1 cellular context compared by ENCODE assay signal in the genomic region with DNA sequence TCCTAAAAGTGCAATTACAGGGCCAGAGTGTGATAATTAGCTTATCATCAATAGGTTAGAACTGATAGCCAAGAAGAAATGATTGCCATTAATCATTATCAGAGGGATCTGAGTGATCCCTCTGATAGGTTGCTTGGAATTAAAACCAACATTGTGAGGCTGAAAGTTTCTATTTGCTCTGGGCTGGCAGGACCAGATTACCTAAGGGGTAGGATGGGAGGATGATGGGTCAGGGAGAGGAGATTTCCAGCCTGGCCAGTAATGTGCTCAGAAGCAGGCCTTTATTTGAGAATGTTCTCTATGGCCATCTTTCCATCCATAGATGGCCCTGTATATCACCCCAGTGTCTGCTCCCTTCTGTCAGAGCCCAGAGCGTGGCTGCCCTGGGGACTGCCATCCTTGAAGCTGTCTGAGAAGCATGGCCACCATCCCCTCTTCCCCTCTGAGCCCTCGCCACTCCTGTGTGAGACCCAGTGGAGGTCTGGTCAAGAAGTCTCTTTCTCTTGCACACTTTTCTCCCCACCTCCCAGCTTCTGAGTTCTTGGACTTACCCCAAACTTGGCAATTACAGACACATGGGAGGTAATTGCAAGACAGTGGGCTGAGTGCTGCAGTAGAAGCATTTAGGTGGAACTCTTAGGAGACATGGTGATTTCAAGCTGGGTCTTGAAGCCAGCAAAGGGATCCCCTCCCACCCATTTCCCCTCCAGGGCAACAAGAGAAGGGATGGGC.
TF ChIP-seq lines count a peak whose summit lies in the region.

No MANE protein-coding gene starts in this region.

TF ChIP-seq in HepG2, 621 proteins besides CTCF, POLR2A, EP300 and RAD21:
- TF ChIP-seq ZNF543 (CRISPR knock-in tag; IDR thresholded peaks at IDR 0.05) (no peak), PLRG1 (conservative IDR thresholded peaks at IDR 0.05) (no peak), NFE2L1 (CRISPR knock-in tag; IDR thresholded peaks at IDR 0.05; ENCODE audit: borderline replicate concordance) (no peak), TARDBP (CRISPR knock-in tag; IDR thresholded peaks at IDR 0.05) (no peak), MZF1 (CRISPR knock-in tag; IDR thresholded peaks at IDR 0.05; ENCODE audit: borderline replicate concordance) (no peak), XBP1 (CRISPR knock-in tag; IDR thresholded peaks at IDR 0.05) (no peak), ZNF207 (IDR thresholded peaks at IDR 0.05; ENCODE audit: borderline replicate concordance) (no peak), ZNF724P (CRISPR knock-in tag; IDR thresholded peaks at IDR 0.05; ENCODE audit: borderline replicate concordance) (no peak), FOXK2 (IDR thresholded peaks at IDR 0.05) (no peak), GABPA (IDR thresholded peaks at IDR 0.05; ENCODE audit: low read depth, low read length) (no peak), GABPA (CRISPR knock-in tag; IDR thresholded peaks at IDR 0.05; ENCODE audit: low read depth) (no peak), TBX2 (CRISPR knock-in tag; IDR thresholded peaks at IDR 0.05; ENCODE audit: borderline replicate concordance) (no peak), SRSF1 (optimal IDR thresholded peaks at IDR 0.05; ENCODE audit: low read depth, low read length) (no peak)
- TF ChIP-seq, protein P1, sequence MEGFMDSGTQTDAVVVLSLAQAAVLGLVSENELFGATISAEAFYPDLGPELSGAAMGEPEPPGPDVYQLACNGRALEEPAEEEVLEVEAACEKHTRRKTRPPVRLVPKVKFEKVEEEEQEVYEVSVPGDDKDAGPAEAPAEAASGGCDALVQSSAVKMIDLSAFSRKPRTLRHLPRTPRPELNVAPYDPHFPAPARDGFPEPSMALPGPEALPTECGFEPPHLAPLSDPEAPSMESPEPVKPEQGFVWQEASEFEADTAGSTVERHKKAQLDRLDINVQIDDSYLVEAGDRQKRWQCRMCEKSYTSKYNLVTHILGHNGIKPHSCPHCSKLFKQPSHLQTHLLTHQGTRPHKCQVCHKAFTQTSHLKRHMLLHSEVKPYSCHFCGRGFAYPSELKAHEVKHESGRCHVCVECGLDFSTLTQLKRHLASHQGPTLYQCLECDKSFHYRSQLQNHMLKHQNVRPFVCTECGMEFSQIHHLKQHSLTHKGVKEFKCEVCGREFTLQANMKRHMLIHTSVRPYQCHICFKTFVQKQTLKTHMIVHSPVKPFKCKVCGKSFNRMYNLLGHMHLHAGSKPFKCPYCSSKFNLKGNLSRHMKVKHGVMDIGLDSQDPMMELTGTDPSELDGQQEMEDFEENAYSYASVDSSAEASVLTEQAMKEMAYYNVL (CRISPR knock-in tag; IDR thresholded peaks at IDR 0.05; ENCODE audit: borderline replicate concordance): no peak
- TF ChIP-seq, protein P2, sequence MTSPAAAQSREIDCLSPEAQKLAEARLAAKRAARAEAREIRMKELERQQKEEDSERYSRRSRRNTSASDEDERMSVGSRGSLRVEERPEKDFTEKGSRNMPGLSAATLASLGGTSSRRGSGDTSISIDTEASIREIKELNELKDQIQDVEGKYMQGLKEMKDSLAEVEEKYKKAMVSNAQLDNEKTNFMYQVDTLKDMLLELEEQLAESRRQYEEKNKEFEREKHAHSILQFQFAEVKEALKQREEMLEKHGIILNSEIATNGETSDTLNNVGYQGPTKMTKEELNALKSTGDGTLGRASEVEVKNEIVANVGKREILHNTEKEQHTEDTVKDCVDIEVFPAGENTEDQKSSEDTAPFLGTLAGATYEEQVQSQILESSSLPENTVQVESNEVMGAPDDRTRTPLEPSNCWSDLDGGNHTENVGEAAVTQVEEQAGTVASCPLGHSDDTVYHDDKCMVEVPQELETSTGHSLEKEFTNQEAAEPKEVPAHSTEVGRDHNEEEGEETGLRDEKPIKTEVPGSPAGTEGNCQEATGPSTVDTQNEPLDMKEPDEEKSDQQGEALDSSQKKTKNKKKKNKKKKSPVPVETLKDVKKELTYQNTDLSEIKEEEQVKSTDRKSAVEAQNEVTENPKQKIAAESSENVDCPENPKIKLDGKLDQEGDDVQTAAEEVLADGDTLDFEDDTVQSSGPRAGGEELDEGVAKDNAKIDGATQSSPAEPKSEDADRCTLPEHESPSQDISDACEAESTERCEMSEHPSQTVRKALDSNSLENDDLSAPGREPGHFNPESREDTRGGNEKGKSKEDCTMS (CRISPR knock-in tag; conservative IDR thresholded peaks at IDR 0.05): no peak
- TF ChIP-seq, protein P3, sequence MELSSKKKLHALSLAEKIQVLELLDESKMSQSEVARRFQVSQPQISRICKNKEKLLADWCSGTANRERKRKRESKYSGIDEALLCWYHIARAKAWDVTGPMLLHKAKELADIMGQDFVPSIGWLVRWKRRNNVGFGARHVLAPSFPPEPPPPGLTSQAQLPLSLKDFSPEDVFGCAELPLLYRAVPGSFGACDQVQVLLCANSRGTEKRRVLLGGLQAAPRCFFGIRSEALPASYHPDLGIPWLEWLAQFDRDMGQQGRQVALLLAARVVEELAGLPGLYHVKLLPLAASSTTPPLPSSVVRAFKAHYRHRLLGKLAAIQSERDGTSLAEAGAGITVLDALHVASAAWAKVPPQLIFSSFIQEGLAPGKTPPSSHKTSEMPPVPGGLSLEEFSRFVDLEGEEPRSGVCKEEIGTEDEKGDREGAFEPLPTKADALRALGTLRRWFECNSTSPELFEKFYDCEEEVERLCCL (CRISPR knock-in tag; IDR thresholded peaks at IDR 0.05; ENCODE audit: borderline replicate concordance): no peak
- TF ChIP-seq, protein P4, sequence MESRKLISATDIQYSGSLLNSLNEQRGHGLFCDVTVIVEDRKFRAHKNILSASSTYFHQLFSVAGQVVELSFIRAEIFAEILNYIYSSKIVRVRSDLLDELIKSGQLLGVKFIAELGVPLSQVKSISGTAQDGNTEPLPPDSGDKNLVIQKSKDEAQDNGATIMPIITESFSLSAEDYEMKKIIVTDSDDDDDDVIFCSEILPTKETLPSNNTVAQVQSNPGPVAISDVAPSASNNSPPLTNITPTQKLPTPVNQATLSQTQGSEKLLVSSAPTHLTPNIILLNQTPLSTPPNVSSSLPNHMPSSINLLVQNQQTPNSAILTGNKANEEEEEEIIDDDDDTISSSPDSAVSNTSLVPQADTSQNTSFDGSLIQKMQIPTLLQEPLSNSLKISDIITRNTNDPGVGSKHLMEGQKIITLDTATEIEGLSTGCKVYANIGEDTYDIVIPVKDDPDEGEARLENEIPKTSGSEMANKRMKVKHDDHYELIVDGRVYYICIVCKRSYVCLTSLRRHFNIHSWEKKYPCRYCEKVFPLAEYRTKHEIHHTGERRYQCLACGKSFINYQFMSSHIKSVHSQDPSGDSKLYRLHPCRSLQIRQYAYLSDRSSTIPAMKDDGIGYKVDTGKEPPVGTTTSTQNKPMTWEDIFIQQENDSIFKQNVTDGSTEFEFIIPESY (CRISPR knock-in tag; IDR thresholded peaks at IDR 0.05): no peak
- TF ChIP-seq, protein P5, sequence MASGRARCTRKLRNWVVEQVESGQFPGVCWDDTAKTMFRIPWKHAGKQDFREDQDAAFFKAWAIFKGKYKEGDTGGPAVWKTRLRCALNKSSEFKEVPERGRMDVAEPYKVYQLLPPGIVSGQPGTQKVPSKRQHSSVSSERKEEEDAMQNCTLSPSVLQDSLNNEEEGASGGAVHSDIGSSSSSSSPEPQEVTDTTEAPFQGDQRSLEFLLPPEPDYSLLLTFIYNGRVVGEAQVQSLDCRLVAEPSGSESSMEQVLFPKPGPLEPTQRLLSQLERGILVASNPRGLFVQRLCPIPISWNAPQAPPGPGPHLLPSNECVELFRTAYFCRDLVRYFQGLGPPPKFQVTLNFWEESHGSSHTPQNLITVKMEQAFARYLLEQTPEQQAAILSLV (CRISPR knock-in tag; IDR thresholded peaks at IDR 0.05; ENCODE audit: borderline replicate concordance): no peak
